24 cellular contexts compared by ENCODE assay signal in the genomic region with DNA sequence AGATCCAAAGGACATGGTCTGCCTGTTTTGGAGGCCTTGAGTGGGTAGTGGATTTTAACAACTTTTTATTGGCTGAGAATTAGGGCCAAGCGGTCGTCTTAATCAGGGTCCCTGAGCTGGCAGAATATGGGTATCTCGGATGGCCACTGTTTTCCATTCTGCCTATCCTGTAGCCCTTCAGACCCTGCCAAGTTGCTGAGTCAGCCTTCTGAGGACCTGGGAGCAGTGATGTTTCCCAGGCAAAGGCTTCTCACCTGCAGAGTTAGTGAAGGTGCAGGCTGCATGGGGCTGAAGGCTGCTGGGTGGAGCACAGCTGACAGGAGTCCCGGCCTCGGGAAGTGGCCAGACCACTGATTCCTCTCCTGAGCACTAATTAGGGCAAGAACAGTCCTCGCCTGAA. TPM values are rescaled to one million over a fixed set of nuclear protein-coding genes. Genes with fewer than 3 reads are reported as not detected.
A peak's percentile ranks its signal among the peaks of the same experiment; 100 is the strongest.
DNase-seq lines count a peak whose midpoint lies in the region; ATAC-seq and TF ChIP-seq lines count a peak whose summit lies in the region.
"Had no signal": no experiment of that assay in that cellular context is flagged by ENCODE, and none has a peak within 500 bp of the region (broad histone marks: within the 10 kb centered on the region; RNA-seq: fewer than 3 reads in every experiment).

No MANE protein-coding gene starts in this region.

- intact Hi-C loops in right cardiac atrium (cut with DNase I) = no loop called here

- H3K36me3 Mint-ChIP-seq in glutamatergic neuron (ENCODE audit: unreplicated experiment) (no peaks in the 10 kb centered on the region), progenitor cell of endocrine pancreas (ENCODE audit: insufficient read depth) (no peaks in the 10 kb centered on the region)
- no peaks in the 10 kb centered on the region for H3K36me3 Mint-ChIP-seq in activated T-cell treated with anti-CD3 and anti-CD28 coated beads, Interleukin-2, amount 50 U/mL, for 72 hours (ENCODE audit: insufficient read depth in 2 of 2)

- H3K27ac Mint-ChIP-seq in glutamatergic neuron (ENCODE audit: unreplicated experiment) (peak overlapping the region; percentile 74), progenitor cell of endocrine pancreas (peak overlapping the region; percentile 87)
- no peak overlapping the region for H3K27ac Mint-ChIP-seq in activated T-cell treated with anti-CD3 and anti-CD28 coated beads, Interleukin-2, amount 50 U/mL, for 72 hours
- H3K27ac Mint-ChIP-seq: CD4-positive, alpha-beta T cell had no signal

- H3K4me3 ChIP-seq in cardiac muscle cell (no peak overlapping the region), right cardiac atrium (ENCODE audit: low read length) (no peak overlapping the region)
- H3K4me3 ChIP-seq: BLaER1 treated with 17β-estradiol and CSF1 and Interleukin-3, amounts not matched to agents 10 nM and 100 nM; SK-N-MC had no signal

- no peak for ATAC-seq in right cardiac atrium
- ATAC-seq in activated T-cell treated with anti-CD3 and anti-CD28 coated beads, Interleukin-2, amount 50 U/mL, for 72 hours (replicated peaks in 1 of 2) = no peak
- ATAC-seq: Panc1 had no signal

- TF ChIP-seq CTCF in cardiac muscle cell (IDR thresholded peaks at IDR 0.05; ENCODE audit: low read depth, low read length) = no peak
- TF ChIP-seq CTCF in glutamatergic neuron (IDR thresholded peaks at IDR 0.05; ENCODE audit: partially characterized antibody, unreplicated experiment) = no peak
- no peak for TF ChIP-seq CTCF in progenitor cell of endocrine pancreas (IDR thresholded peaks at IDR 0.05; ENCODE audit: unreplicated experiment)

- peaks cover 64% of the 10 kb centered on the region for H3K4me1 ChIP-seq in cardiac muscle cell (ENCODE audit: low read depth)
- no peaks in the 10 kb centered on the region for H3K4me1 ChIP-seq in right cardiac atrium (ENCODE audit: control insufficient read depth, insufficient read depth, low read length)

- H3K4me1 Mint-ChIP-seq in glutamatergic neuron (ENCODE audit: low read depth, unreplicated experiment) (peaks cover 63% of the 10 kb centered on the region), progenitor cell of endocrine pancreas (ENCODE audit: low read depth) (peaks cover 50% of the 10 kb centered on the region)
- H3K4me1 Mint-ChIP-seq in activated T-cell treated with anti-CD3 and anti-CD28 coated beads, Interleukin-2, amount 50 U/mL, for 72 hours (ENCODE audit: low read depth) = peaks cover 10% of the 10 kb centered on the region

- H3K27me3 ChIP-seq in cardiac muscle cell (no peaks in the 10 kb centered on the region), right cardiac atrium (ENCODE audit: control insufficient read depth, insufficient read depth) (no peaks in the 10 kb centered on the region)

- DNase-seq in cardiac muscle cell (ENCODE audit: low read depth in 1 of 2, low spot score in 1 of 2) (no peak), right cardiac atrium (no peak), glutamatergic neuron (no peak), progenitor cell of endocrine pancreas (ENCODE audit: low spot score, unreplicated experiment) (no peak), SHP77 (lab: John Stamatoyannopoulos, UW) (no peak)
- no peak for DNase-seq in activated T-cell treated with anti-CD3 and anti-CD28 coated beads, Interleukin-2, amount 50 U/mL, for 72 hours
- DNase-seq in stimulated activated CD4-positive, alpha-beta T cell treated with anti-CD3 and anti-CD28 coated beads, Interleukin-4, amount 100 ng/mL, for 24 hours = no peak
- DNase-seq: AML-193; CD4-positive, alpha-beta T cell; DMS53; GOT3; HCEC 1CT; Karpas-422; NCI-H1092; NCI-H1417 treated with DMSO at 0.1 percent for 48 hours; NCI-H1694 treated with DMSO at 0.1 percent for 48 hours; NCI-H2081; NCI-H2227 treated with DMSO at 0.1 percent for 48 hours; NCI-H524 treated with DMSO at 0.1 percent for 48 hours; NCI-H774; SIG-M5 had no signal

- H3K4me3 Mint-ChIP-seq in glutamatergic neuron (ENCODE audit: unreplicated experiment) = peak overlapping the region; percentile 75
- peak overlapping the region; percentile 65 for H3K4me3 Mint-ChIP-seq in progenitor cell of endocrine pancreas (ENCODE audit: low read depth)
- H3K4me3 Mint-ChIP-seq in activated T-cell treated with anti-CD3 and anti-CD28 coated beads, Interleukin-2, amount 50 U/mL, for 72 hours = no peak overlapping the region
- H3K4me3 Mint-ChIP-seq: CD4-positive, alpha-beta T cell had no signal

- 79% methylated on average over 6 of the region's 6 CpGs for WGBS in right cardiac atrium

- H3K27ac ChIP-seq in cardiac muscle cell = peak overlapping the region; percentile 85
- H3K27ac ChIP-seq in right cardiac atrium (ENCODE audit: low read length) = no peak overlapping the region
- H3K27ac ChIP-seq: BLaER1 treated with 17β-estradiol and CSF1 and Interleukin-3, amounts not matched to agents 10 nM and 100 nM; SK-N-MC had no signal

- no peaks in the 10 kb centered on the region for H3K36me3 ChIP-seq in cardiac muscle cell

- H3K9me3 ChIP-seq in cardiac muscle cell (ENCODE audit: low read depth) = no peaks in the 10 kb centered on the region
- H3K9me3 ChIP-seq in right cardiac atrium (ENCODE audit: control insufficient read depth, low read length) = no peaks in the 10 kb centered on the region
- H3K9me3 ChIP-seq: BLaER1 treated with 17β-estradiol and CSF1 and Interleukin-3, amounts not matched to agents 10 nM and 100 nM had no signal

- H3K9me3 Mint-ChIP-seq in glutamatergic neuron (ENCODE audit: unreplicated experiment) (no peaks in the 10 kb centered on the region), progenitor cell of endocrine pancreas (ENCODE audit: low read depth) (no peaks in the 10 kb centered on the region)
- no peaks in the 10 kb centered on the region for H3K9me3 Mint-ChIP-seq in activated T-cell treated with anti-CD3 and anti-CD28 coated beads, Interleukin-2, amount 50 U/mL, for 72 hours
- H3K9me3 Mint-ChIP-seq: CD4-positive, alpha-beta T cell had no signal

- H3K27me3 Mint-ChIP-seq in glutamatergic neuron (ENCODE audit: unreplicated experiment) = peaks cover 8% of the 10 kb centered on the region
- peaks cover 11% of the 10 kb centered on the region for H3K27me3 Mint-ChIP-seq in progenitor cell of endocrine pancreas
- H3K27me3 Mint-ChIP-seq in activated T-cell treated with anti-CD3 and anti-CD28 coated beads, Interleukin-2, amount 50 U/mL, for 72 hours (ENCODE audit: low read depth) = no peaks in the 10 kb centered on the region
- H3K27me3 Mint-ChIP-seq: CD4-positive, alpha-beta T cell had no signal

RNA-seq across cellular contexts. Expression of a gene that starts 11.4 kb away (rescaled TPM):
- total RNA-seq in cardiac muscle cell = 45.3 and 50.7 TPM in 2 replicates
- 40.9 and 42.0 TPM in 2 replicates for polyA plus RNA-seq in cardiac muscle cell
- total RNA-seq in right cardiac atrium = 10 to 100 TPM; 17.4 to 29.0 (median 22.0) TPM
- polyA plus RNA-seq in right cardiac atrium = 9.3 TPM
- total RNA-seq in glutamatergic neuron (ENCODE audit: unreplicated experiment) = 2.7 TPM
- total RNA-seq in progenitor cell of endocrine pancreas = 7.0 and 7.9 TPM in 2 replicates
- 100 to 1,000 TPM; 227 to 240 TPM for total RNA-seq in activated T-cell treated with anti-CD3 and anti-CD28 coated beads, Interleukin-2, amount 50 U/mL, for 72 hours

RNA-seq across cellular contexts. Expression of a gene that starts 48.5 kb away (rescaled TPM):
- total RNA-seq in cardiac muscle cell = 22.8 and 24.7 TPM in 2 replicates
- 13.6 and 27.0 TPM in 2 replicates for polyA plus RNA-seq in cardiac muscle cell
- total RNA-seq in right cardiac atrium = 1 to 10 TPM; 1.1 to 2.0 (median 1.5) TPM
- 0.54 TPM for polyA plus RNA-seq in right cardiac atrium
- total RNA-seq in glutamatergic neuron (ENCODE audit: unreplicated experiment) = 0.20 TPM
- total RNA-seq in progenitor cell of endocrine pancreas = 5.1 and 6.4 TPM in 2 replicates
- total RNA-seq in activated T-cell treated with anti-CD3 and anti-CD28 coated beads, Interleukin-2, amount 50 U/mL, for 72 hours = 10 to 100 TPM; 21.0 to 21.1 TPM

Comparison
In these comparisons a context has a peak if more than half of its experiments do, and no peak if none do; other contexts are left out.
1. H3K4me3 Mint-ChIP-seq: peak in glutamatergic neuron (single experiment) and progenitor cell of endocrine pancreas (single experiment); none in activated T-cell treated with anti-CD3 and anti-CD28 coated beads, Interleukin-2, amount 50 U/mL, for 72 hours (0 of 2).